In the genomic region with DNA sequence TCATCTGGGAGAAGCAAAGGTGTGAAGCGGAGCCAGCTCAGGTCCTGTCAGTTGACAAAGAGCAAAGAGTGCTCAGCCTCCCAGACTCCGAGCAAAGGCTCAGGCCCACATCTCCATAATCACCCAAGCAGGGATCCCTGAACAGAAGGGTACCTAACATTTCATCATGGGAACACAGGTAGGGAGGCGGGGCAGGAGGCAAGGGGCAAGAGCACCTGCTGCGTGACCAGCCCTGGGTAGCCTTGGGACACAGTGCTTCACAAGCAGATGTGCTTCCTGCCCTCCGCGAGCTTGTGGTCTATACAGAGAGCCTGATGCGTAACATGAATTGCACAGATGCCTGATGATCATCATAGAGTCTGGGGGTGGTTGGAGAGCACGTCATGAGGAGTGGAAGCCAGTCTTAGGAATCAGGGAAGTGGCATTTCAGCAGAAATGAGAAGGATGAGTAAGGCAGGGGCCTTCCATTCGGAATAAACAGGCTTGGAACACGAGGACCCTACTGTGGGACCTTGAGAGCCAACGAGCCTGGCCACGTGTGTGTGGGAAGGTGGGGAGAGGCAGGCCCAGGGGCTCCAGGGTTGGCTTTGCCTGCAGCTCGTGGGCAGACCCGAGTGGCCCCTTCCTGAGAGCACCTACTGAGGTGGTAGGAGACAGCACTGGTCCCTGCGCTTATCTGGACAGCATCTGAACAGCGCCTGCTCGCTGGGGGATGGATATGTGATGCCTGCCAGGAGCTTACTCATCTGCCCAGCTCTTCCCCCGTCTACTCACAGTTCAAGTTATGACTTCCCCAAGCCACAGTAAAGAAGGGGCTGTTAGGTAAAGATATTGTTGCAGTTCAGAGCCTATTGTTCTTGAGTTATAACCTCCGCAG, we compare ENCODE assay signal across 15 cellular contexts.
DNase-seq lines count a peak whose midpoint lies in the region; FAIRE-seq and TF ChIP-seq lines count a peak whose summit lies in the region.
"Had no signal": no experiment of that assay in that cellular context is flagged by ENCODE, and none has a peak within 500 bp of the region (broad histone marks: within the 10 kb centered on the region; RNA-seq: fewer than 3 reads in every experiment).

No MANE protein-coding gene starts in this region.

- H3K27me3 Mint-ChIP-seq in activated naive CD4-positive, alpha-beta T cell treated with anti-CD3 and anti-CD28 coated beads, Interleukin-2, amount 50 U/mL, for 24 hours: no peaks in the 10 kb centered on the region
- H3K27me3 Mint-ChIP-seq in endothelial cell (ENCODE audit: unreplicated experiment): peaks cover 15% of the 10 kb centered on the region

- no peak for TF ChIP-seq CTCF in endothelial cell (IDR thresholded peaks at IDR 0.05; ENCODE audit: unreplicated experiment)

- no peak for DNase-seq in activated naive CD4-positive, alpha-beta T cell (lab: John Stamatoyannopoulos, UW)
- DNase-seq in RPMI7951 (ENCODE audit: low read depth): peak; percentile 9
- no peak for DNase-seq in endothelial cell (ENCODE audit: low spot score)
- DNase-seq in urothelium cell line (ENCODE audit: low spot score): no peak
- no peak for DNase-seq in kidney glomerular epithelial cell (lab: John Stamatoyannopoulos, UW)
- DNase-seq in erythroblast (lab: John Stamatoyannopoulos, UW): no peak
- no peak for DNase-seq in effector CD4-positive, alpha-beta T cell
- DNase-seq: body of pancreas, DMS79, GOT3, mammary epithelial cell, NCI-H1436, NCI-H446, T-helper 9 cell had no signal

- TF ChIP-seq POLR2A in erythroblast (IDR thresholded peaks at IDR 0.05; ENCODE audit: low read length): no peak

- H3K27ac Mint-ChIP-seq in activated naive CD4-positive, alpha-beta T cell treated with anti-CD3 and anti-CD28 coated beads, Interleukin-2, amount 50 U/mL, for 24 hours: peak overlapping the region; percentile 51
- H3K27ac Mint-ChIP-seq in endothelial cell (ENCODE audit: unreplicated experiment): no peak overlapping the region

- peaks cover 15% of the 10 kb centered on the region for H3K4me1 Mint-ChIP-seq in activated naive CD4-positive, alpha-beta T cell treated with anti-CD3 and anti-CD28 coated beads, Interleukin-2, amount 50 U/mL, for 24 hours
- peaks cover 26% of the 10 kb centered on the region for H3K4me1 Mint-ChIP-seq in endothelial cell (ENCODE audit: unreplicated experiment)

- H3K9me3 Mint-ChIP-seq in activated naive CD4-positive, alpha-beta T cell treated with anti-CD3 and anti-CD28 coated beads, Interleukin-2, amount 50 U/mL, for 24 hours: no peaks in the 10 kb centered on the region
- H3K9me3 Mint-ChIP-seq in endothelial cell (ENCODE audit: unreplicated experiment): no peaks in the 10 kb centered on the region

- H3K4me3 Mint-ChIP-seq in activated naive CD4-positive, alpha-beta T cell treated with anti-CD3 and anti-CD28 coated beads, Interleukin-2, amount 50 U/mL, for 24 hours: no peak overlapping the region
- peak overlapping the region; percentile 19 for H3K4me3 Mint-ChIP-seq in endothelial cell (ENCODE audit: unreplicated experiment)

- peak; percentile 55 for FAIRE-seq in urothelium cell line (lab: Jason Lieb, UNC)

- H3K36me3 Mint-ChIP-seq in activated naive CD4-positive, alpha-beta T cell treated with anti-CD3 and anti-CD28 coated beads, Interleukin-2, amount 50 U/mL, for 24 hours: peaks cover 12% of the 10 kb centered on the region
- peaks cover 21% of the 10 kb centered on the region for H3K36me3 Mint-ChIP-seq in endothelial cell (ENCODE audit: low read depth, unreplicated experiment)
